1 cellular context compared by ENCODE assay signal in genomic region chr1:23539698-23540266, GRCh38.
TF ChIP-seq lines count a peak whose summit lies in the region.

No MANE protein-coding gene starts in this region.

TF ChIP-seq in K562, 482 proteins besides CTCF, POLR2A, EP300 and RAD21 (continued from another document and continues in another):
- TF ChIP-seq YY1 (IDR thresholded peaks at IDR 0.05; ENCODE audit: borderline replicate concordance in 1 of 3, control insufficient read depth in 1 of 3, extremely low read depth in 1 of 3, insufficient read depth in 3 of 3, insufficient read length in 1 of 3, insufficient replicate concordance in 2 of 3, low read depth in 1 of 3, low read length in 2 of 3) (peak in 2 of 3 experiments; percentile 57 to 81), TSHZ1 (CRISPR knock-in tag; IDR thresholded peaks at IDR 0.05) (no peak), ZNF76 (CRISPR knock-in tag; IDR thresholded peaks at IDR 0.05; ENCODE audit: borderline replicate concordance) (no peak), ZNF316 (IDR thresholded peaks at IDR 0.05) (peak; percentile 85), HMGN3 (IDR thresholded peaks at IDR 0.05; ENCODE audit: borderline replicate concordance, extremely low read depth, insufficient read length, low read depth, low read length) (no peak), ZNF583 (CRISPR knock-in tag; IDR thresholded peaks at IDR 0.05) (no peak), BRD4 (IDR thresholded peaks at IDR 0.05) (no peak), ZEB2 (IDR thresholded peaks at IDR 0.05) (peak; percentile 86), SRF (CRISPR knock-in tag; IDR thresholded peaks at IDR 0.05) (peak; percentile 83 to 97; a peak in 3 of 4 replicates), PKNOX1 (IDR thresholded peaks at IDR 0.05) (peak; percentile 85), CEBPG (CRISPR knock-in tag; IDR thresholded peaks at IDR 0.05) (no peak), CEBPG (tag; conservative IDR thresholded peaks at IDR 0.05 in 1 of 2, IDR thresholded peaks at IDR 0.05 in 1 of 2) (no peak), TRIM25 (IDR thresholded peaks at IDR 0.05; ENCODE audit: borderline replicate concordance) (0 out of 2 replicates have a peak, but pooled peaks have one; percentile 43), MGA (IDR thresholded peaks at IDR 0.05) (peak; percentile 68), TRIM28 (IDR thresholded peaks at IDR 0.05) (peak; percentile 94), PHF20 (IDR thresholded peaks at IDR 0.05; ENCODE audit: partially characterized antibody) (peak; percentile 66), MLLT1 (IDR thresholded peaks at IDR 0.05) (peak in 1 of 2 experiments; percentile 67; a peak in 3 of 4 replicates), TRIM24 (IDR thresholded peaks at IDR 0.05) (peak; percentile 47 to 83; a peak in 3 of 4 replicates), HDAC6 (IDR thresholded peaks at IDR 0.05; ENCODE audit: low read depth, low read length) (no peak), ZNF124 (CRISPR knock-in tag; IDR thresholded peaks at IDR 0.05) (no peak), ZNF384 (IDR thresholded peaks at IDR 0.05; ENCODE audit: low read depth, low read length) (peak; percentile 51; the same call in 1 of the 2 replicates), GABPB1 (CRISPR knock-in tag; IDR thresholded peaks at IDR 0.05) (peak; percentile 76; the same call in 1 of the 2 replicates), ZBTB2 (IDR thresholded peaks at IDR 0.05) (no peak), ZNF77 (CRISPR knock-in tag; IDR thresholded peaks at IDR 0.05) (no peak), ZHX1 (conservative IDR thresholded peaks at IDR 0.05; ENCODE audit: low read length) (peak; percentile 65), GATA2 (CRISPR knock-in tag; IDR thresholded peaks at IDR 0.05) (peak; percentile 100), HNRNPK (IDR thresholded peaks at IDR 0.05; ENCODE audit: low read depth, low read length, poor library complexity, severe bottlenecking) (no peak), NBN (IDR thresholded peaks at IDR 0.05; ENCODE audit: low read depth) (peak; percentile 93), ETV1 (tag; conservative IDR thresholded peaks at IDR 0.05; ENCODE audit: low read depth) (peak; percentile 99), ZKSCAN3 (CRISPR knock-in tag; IDR thresholded peaks at IDR 0.05) (no peak)
